ENCODE assay signal across 10 cellular contexts in the genomic region with DNA sequence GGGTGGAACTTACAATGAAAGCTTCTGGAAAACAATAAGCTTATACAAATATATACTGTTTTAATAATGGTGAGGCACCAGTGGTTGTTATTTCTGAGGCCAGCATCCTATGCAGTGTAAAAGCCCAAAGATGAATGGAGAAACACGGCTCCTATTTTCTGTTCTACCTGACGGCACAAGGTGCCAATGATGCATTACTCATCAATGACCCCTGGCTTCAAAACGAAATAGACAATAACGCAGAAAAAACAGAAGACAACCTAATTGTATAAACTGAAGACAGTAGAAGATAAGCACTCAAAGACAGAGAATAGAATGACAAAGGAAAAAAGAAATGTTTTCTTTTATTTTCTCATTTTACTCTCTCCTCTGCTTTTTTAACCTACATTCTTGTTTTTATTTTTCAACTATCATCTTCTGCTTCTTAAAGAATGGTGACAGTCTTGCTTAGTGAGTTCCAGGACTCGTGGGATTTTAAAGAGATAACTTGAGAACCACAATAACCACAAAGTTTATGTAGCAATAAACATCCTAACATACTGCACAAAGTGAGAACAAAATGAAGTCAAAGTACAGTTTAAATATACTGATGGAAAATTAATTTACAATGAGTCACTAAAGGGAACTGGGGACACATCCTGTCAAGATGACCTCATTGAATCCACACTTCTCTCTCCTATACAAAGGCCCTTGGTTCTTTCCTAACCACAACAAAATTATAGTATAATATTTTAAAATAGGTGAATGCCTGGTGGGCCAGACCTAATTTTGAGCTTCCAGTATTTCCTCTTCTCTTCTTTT.
DNase-seq lines count a peak whose midpoint lies in the region; ATAC-seq and TF ChIP-seq lines count a peak whose summit lies in the region.
"Had no signal": no experiment of that assay in that cellular context is flagged by ENCODE, and none has a peak within 500 bp of the region (broad histone marks: within the 10 kb centered on the region; RNA-seq: fewer than 3 reads in every experiment).

No MANE protein-coding gene starts in this region.

- H3K4me3 ChIP-seq in esophagus squamous epithelium: no peak overlapping the region

- no peaks in the 10 kb centered on the region for H3K9me3 ChIP-seq in esophagus squamous epithelium

- H3K27ac ChIP-seq in esophagus squamous epithelium: peak overlapping the region in 1 of 4 donors; percentile 29

- intact Hi-C loops in esophagus squamous epithelium (cut with DNase I): no loop called here

- peaks cover 0 to 30% (median 4%) of the 10 kb centered on the region in 3 donors for H3K4me1 ChIP-seq in esophagus squamous epithelium

- WGBS in esophagus squamous epithelium, 2 donors: 21 to 33% methylated on average over 5 of the region's 5 CpGs

- TF ChIP-seq CTCF in esophagus squamous epithelium (IDR thresholded peaks at IDR 0.05): no peak

- ATAC-seq in HG03159 (IDR thresholded peaks at IDR 0.05; ENCODE audit: unreplicated experiment) (no peak), HG02623 (IDR thresholded peaks at IDR 0.05; ENCODE audit: unreplicated experiment) (no peak)
- ATAC-seq: activated CD4-positive, CD25-positive, alpha-beta regulatory T cell treated with anti-CD3 and anti-CD28 coated beads, Interleukin-2, amount 50 U/mL, for 24 hours had no signal

- H3K36me3 ChIP-seq in esophagus squamous epithelium: no peaks in the 10 kb centered on the region

- no peaks in the 10 kb centered on the region for H3K27me3 ChIP-seq in esophagus squamous epithelium

- DNase-seq in GM04504 (ENCODE audit: low read depth) (peak; percentile 40), dermis blood vessel endothelial cell (peak; percentile 88), pulmonary artery endothelial cell (ENCODE audit: low read depth, low spot score) (peak; percentile 79), esophagus squamous epithelium (lab: John Stamatoyannopoulos, UW) (no peak), islet precursor cell (no peak)
- DNase-seq: Karpas-422 had no signal

- TF ChIP-seq POLR2A in esophagus squamous epithelium (IDR thresholded peaks at IDR 0.05): no peak

TF ChIP-seq in PFSK-1, 5 proteins besides CTCF, POLR2A, EP300 and RAD21:
- TF ChIP-seq TAF1 (IDR thresholded peaks at IDR 0.05; ENCODE audit: borderline replicate concordance, insufficient read depth, low read length): peak; percentile 35; the same call in 1 of the 2 replicates
- TF ChIP-seq FOXP2 (optimal IDR thresholded peaks at IDR 0.05; ENCODE audit: borderline replicate concordance, extremely low read depth, extremely low read length, insufficient read depth): no peak
- no peak for TF ChIP-seq SIN3A (IDR thresholded peaks at IDR 0.05; ENCODE audit: borderline replicate concordance, insufficient read depth, low read length)

Comparison
In these comparisons a context has a peak if more than half of its experiments do, and no peak if none do; other contexts are left out.
1. DNase-seq: peak in GM04504 (single experiment), dermis blood vessel endothelial cell (single experiment) and pulmonary artery endothelial cell (single experiment); none in esophagus squamous epithelium (single experiment) and islet precursor cell (single experiment).